ENCODE assay signal across 18 cellular contexts in genomic region chr2:45541450-45541849, GRCh38.
"Had no signal": no experiment of that assay in that cellular context is flagged by ENCODE, and none has a peak within 500 bp of the region (broad histone marks: within the 10 kb centered on the region; RNA-seq: fewer than 3 reads in every experiment).

No MANE protein-coding gene starts in this region.

- H3K27ac ChIP-seq: breast epithelium, esophagus muscularis mucosa, hepatocyte, left ventricle myocardium inferior, parathyroid adenoma, tibial artery had no signal

- ATAC-seq: activated T-helper 17 cell treated with anti-CD3 and anti-CD28 coated beads, Interleukin-2, amount 50 U/mL, for 72 hours; stimulated activated effector memory CD8-positive, alpha-beta T cell treated with anti-CD3 and anti-CD28 coated beads, Interleukin-12 subunit alpha, Interleukin-12 subunit beta, amount 100 ng/mL, for 72 hours; stimulated activated naive CD8-positive, alpha-beta T cell treated with anti-CD3 and anti-CD28 coated beads, Interleukin-15, amount 100 ng/mL, for 72 hours had no signal

- H3K4me3 ChIP-seq: breast epithelium, esophagus muscularis mucosa, hepatocyte, left ventricle myocardium inferior, tibial artery had no signal

- H3K4me1 ChIP-seq: breast epithelium, esophagus muscularis mucosa, left ventricle myocardium inferior, tibial artery had no signal

- DNase-seq: activated naive CD8-positive, alpha-beta T cell treated with anti-CD3 and anti-CD28 coated beads for 36 hours; activated T-cell treated with anti-CD3 and anti-CD28 coated beads, Interleukin-2, amount 50 U/mL, for 24 hours; amniotic stem cell; effector memory CD4-positive, alpha-beta T cell; glutamatergic neuron; immature natural killer cell; left ventricle myocardium inferior; nephron progenitor cell; small intestine; stimulated activated CD4-positive, alpha-beta T cell treated with anti-CD3 and anti-CD28 coated beads, Interleukin-2, amount 100 ng/mL, for 24 hours; stimulated activated naive CD8-positive, alpha-beta T cell treated with anti-CD3 and anti-CD28 coated beads, Interleukin-15, amount 100 ng/mL, for 72 hours; tibial artery had no signal

- H3K9ac ChIP-seq: parathyroid adenoma had no signal

- H3K27me3 ChIP-seq: breast epithelium, esophagus muscularis mucosa, hepatocyte, tibial artery had no signal

- H3K4me2 ChIP-seq: hepatocyte had no signal
